In the genomic region with DNA sequence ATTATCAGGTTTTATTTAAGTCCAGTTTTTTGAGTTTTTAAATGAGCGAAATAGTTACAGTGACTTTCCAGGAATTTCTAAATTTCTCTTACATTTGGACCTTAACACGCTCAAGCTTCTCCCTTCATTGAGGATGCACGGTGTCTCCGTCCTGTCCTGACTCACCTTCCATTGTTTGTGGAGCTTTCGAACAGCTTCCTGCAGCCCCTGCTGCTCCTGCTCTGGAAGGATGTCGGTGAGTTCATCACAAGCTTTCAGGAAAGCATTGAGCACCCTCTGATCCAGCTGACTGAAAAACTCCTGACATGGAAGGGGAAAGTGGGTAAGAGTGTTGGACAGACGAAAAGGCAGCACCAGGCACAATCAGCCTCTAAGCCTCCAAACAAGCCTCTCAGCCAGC, we compare ENCODE assay signal across 34 cellular contexts.
"Had no signal": no experiment of that assay in that cellular context is flagged by ENCODE, and none has a peak within 500 bp of the region (broad histone marks: within the 10 kb centered on the region; RNA-seq: fewer than 3 reads in every experiment).

No MANE protein-coding gene starts in this region.

- H3K36me3 ChIP-seq: breast epithelium, ovary, thoracic aorta, uterus had no signal

- H3K27me3 Mint-ChIP-seq: central memory CD8-positive, alpha-beta T cell; dendritic cell treated with granulocyte-macrophage colony-stimulating factor and Interleukin-4, amounts not matched to agents 40 ng/mL and 50 ng/mL, for 4 days; naive B cell; progenitor cell of endocrine pancreas; stimulated activated naive CD8-positive, alpha-beta T cell treated with anti-CD3 and anti-CD28 coated beads, Interleukin-15, Interleukin-2, amounts not matched to agents 100 ng/mL and 50 ng/mL, for 24 hours had no signal

- H3K79me2 ChIP-seq: hepatocyte had no signal

- H3K27me3 ChIP-seq: breast epithelium, gastroesophageal sphincter, hepatocyte, ovary, sigmoid colon, uterus had no signal

- DNase-seq: activated B cell treated with CpG ODN at 0.5 μM for 24 hours; activated CD4-positive, alpha-beta T cell treated with anti-CD3 and anti-CD28 coated beads, Interleukin-2, amount 50 U/mL, for 1 hour; activated CD8-positive, alpha-beta T cell treated with anti-CD3 and anti-CD28 coated beads for 36 hours; activated gamma-delta T cell treated with Interleukin-2 at 50 U/mL for 16 hours; activated naive CD4-positive, alpha-beta T cell treated with anti-CD3 and anti-CD28 coated beads, Interleukin-2, amount 50 U/mL, for 16 hours; activated T-cell treated with anti-CD3 and anti-CD28 coated beads, Interleukin-2, amount 50 U/mL, for 4 hours; amniotic stem cell; effector CD8-positive, alpha-beta T cell; left cardiac atrium; left ventricle myocardium superior; mammary epithelial cell; naive B cell; nephron progenitor cell; ovary; retina; sigmoid colon; small intestine; stimulated activated CD4-positive, alpha-beta T cell treated with anti-CD3 and anti-CD28 coated beads, Interleukin-4, amount 100 ng/mL, for 24 hours; T-helper 17 cell; uterus had no signal

- H3K4me2 ChIP-seq: hepatocyte had no signal

- H3K4me1 ChIP-seq: breast epithelium, gastroesophageal sphincter, sigmoid colon, uterus had no signal

- H3K4me1 Mint-ChIP-seq: activated B cell treated with CpG ODN at 0.5 μM for 24 hours; activated T-helper 17 cell treated with anti-CD3 and anti-CD28 coated beads, Interleukin-2, amount 50 U/mL, for 72 hours; central memory CD8-positive, alpha-beta T cell; mesothelial cell of epicardium; naive B cell; nephron progenitor cell; stimulated activated effector memory CD8-positive, alpha-beta T cell treated with anti-CD3 and anti-CD28 coated beads, Interleukin-12 subunit alpha, Interleukin-12 subunit beta, amount 100 ng/mL, for 72 hours had no signal

- H3K27ac Mint-ChIP-seq: activated B cell treated with CpG ODN at 0.5 μM for 24 hours; activated CD8-positive, alpha-beta T cell treated with anti-CD3 and anti-CD28 coated beads for 36 hours; activated T-helper 17 cell treated with anti-CD3 and anti-CD28 coated beads, Interleukin-2, amount 50 U/mL, for 72 hours; dendritic cell treated with granulocyte-macrophage colony-stimulating factor and Interleukin-4, amounts not matched to agents 40 ng/mL and 50 ng/mL, for 4 days; mesothelial cell of epicardium; naive B cell; nephron progenitor cell; progenitor cell of endocrine pancreas; stimulated activated effector memory CD8-positive, alpha-beta T cell treated with anti-CD3 and anti-CD28 coated beads, Interleukin-12 subunit alpha, Interleukin-12 subunit beta, amount 100 ng/mL, for 72 hours; stimulated activated naive CD8-positive, alpha-beta T cell treated with anti-CD3 and anti-CD28 coated beads, Interleukin-15, Interleukin-2, amounts not matched to agents 100 ng/mL and 50 ng/mL, for 24 hours; T-helper 17 cell; type B pancreatic cell had no signal

- FAIRE-seq: endometrium, keratinocyte, small intestine had no signal

- H3K4me3 Mint-ChIP-seq: activated B cell treated with CpG ODN at 0.5 μM for 24 hours; activated CD8-positive, alpha-beta T cell treated with anti-CD3 and anti-CD28 coated beads for 36 hours; activated T-cell treated with anti-CD3 and anti-CD28 coated beads, Interleukin-2, amount 50 U/mL, for 4 hours; activated T-helper 17 cell treated with anti-CD3 and anti-CD28 coated beads, Interleukin-2, amount 50 U/mL, for 72 hours; central memory CD8-positive, alpha-beta T cell; dendritic cell treated with granulocyte-macrophage colony-stimulating factor and Interleukin-4, amounts not matched to agents 40 ng/mL and 50 ng/mL, for 4 days; mesothelial cell of epicardium; naive B cell; nephron progenitor cell; stimulated activated effector memory CD8-positive, alpha-beta T cell treated with anti-CD3 and anti-CD28 coated beads, Interleukin-12 subunit alpha, Interleukin-12 subunit beta, amount 100 ng/mL, for 72 hours; stimulated activated naive CD8-positive, alpha-beta T cell treated with anti-CD3 and anti-CD28 coated beads, Interleukin-15, Interleukin-2, amounts not matched to agents 100 ng/mL and 50 ng/mL, for 24 hours; T-helper 17 cell; type B pancreatic cell had no signal

- H3K27ac ChIP-seq: breast epithelium, gastroesophageal sphincter, hepatocyte, ovary, sigmoid colon, thoracic aorta, uterus had no signal

- H3K36me3 Mint-ChIP-seq: mesothelial cell of epicardium, naive B cell, type B pancreatic cell had no signal

- H3K9me3 Mint-ChIP-seq: activated T-cell treated with anti-CD3 and anti-CD28 coated beads, Interleukin-2, amount 50 U/mL, for 4 hours; activated T-helper 17 cell treated with anti-CD3 and anti-CD28 coated beads, Interleukin-2, amount 50 U/mL, for 72 hours; central memory CD8-positive, alpha-beta T cell; mesothelial cell of epicardium; nephron progenitor cell; stimulated activated effector memory CD8-positive, alpha-beta T cell treated with anti-CD3 and anti-CD28 coated beads, Interleukin-12 subunit alpha, Interleukin-12 subunit beta, amount 100 ng/mL, for 72 hours; type B pancreatic cell had no signal

- H3K4me3 ChIP-seq: breast epithelium, gastroesophageal sphincter, hepatocyte, ovary, sigmoid colon, thoracic aorta, uterus had no signal

- ATAC-seq: activated CD8-positive, alpha-beta T cell treated with anti-CD3 and anti-CD28 coated beads for 36 hours; activated T-cell treated with anti-CD3 and anti-CD28 coated beads, Interleukin-2, amount 50 U/mL, for 4 hours; activated T-helper 17 cell treated with anti-CD3 and anti-CD28 coated beads, Interleukin-2, amount 50 U/mL, for 72 hours; gastroesophageal sphincter; left cardiac atrium; left ventricle myocardium superior; T-helper 17 cell had no signal

- H3K9me3 ChIP-seq: breast epithelium, gastroesophageal sphincter, ovary, sigmoid colon, thoracic aorta, uterus had no signal

- H2AFZ ChIP-seq: hepatocyte had no signal
